ENCODE assay signal across 8 cellular contexts in the genomic region with DNA sequence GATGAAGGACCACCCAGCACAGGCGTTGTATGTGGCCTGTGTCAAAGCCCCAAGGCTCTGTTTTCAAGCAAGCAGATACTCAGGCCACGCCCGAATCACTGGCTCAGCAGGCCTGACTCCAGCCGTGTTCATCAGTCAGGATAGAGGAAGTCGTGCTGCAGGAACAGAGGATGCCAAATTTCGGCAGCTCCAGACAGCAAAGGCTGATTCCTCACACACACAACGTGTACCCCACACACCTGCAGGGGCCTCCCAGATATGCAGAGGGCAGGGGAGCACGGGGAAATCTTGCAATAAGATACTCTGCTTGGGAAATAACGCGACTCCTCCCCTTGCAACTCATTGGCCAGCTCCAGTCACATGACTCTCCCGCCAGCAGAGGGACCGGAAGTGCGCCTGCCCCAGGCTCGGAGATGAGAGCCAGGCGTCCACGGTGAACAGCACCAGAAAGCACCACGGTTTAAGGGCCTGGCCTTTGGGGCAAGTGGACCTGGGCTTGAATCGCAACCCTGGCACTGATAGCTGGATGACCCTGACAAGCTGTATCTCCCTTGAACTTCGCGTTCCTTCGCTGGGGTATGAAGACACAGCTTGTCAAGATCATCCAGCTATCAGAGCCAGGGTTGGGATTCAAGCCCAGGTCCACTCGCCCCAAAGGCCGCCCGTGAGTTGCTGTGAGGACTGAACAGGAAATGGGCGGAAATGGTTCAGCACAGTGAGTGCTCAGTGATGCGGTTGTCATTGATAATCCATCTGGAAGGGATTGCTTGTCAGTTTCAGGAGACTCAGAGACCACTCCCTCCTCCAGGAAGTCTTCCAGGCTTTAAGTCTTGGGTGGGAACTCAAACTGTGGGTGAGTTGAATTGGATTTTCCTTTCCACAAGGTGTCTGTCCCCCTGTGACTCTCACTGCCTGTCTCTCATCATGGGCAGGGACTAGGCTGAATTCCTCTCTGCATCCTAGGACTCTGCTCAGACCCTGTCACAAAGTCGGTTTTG.
A peak's percentile ranks its signal among the peaks of the same experiment; 100 is the strongest.
DNase-seq lines count a peak whose midpoint lies in the region; ATAC-seq, FAIRE-seq and TF ChIP-seq lines count a peak whose summit lies in the region.

No MANE protein-coding gene starts in this region.

- H3K4me3 ChIP-seq in CD8-positive, alpha-beta T cell (ENCODE audit: low read depth, low read length) = no peak overlapping the region
- H3K4me3 ChIP-seq in bronchial epithelial cell (ENCODE audit: low read depth, low read length) (no peak overlapping the region), liver (ENCODE audit: low read depth in 1 of 3, low read length in 3 of 3) (no peak overlapping the region), hepatocyte (no peak overlapping the region)

- H3K79me2 ChIP-seq in hepatocyte = no peaks in the 10 kb centered on the region

- TF ChIP-seq RAD21 in liver (IDR thresholded peaks at IDR 0.05) = peak in 1 of 2 donors; percentile 21

- no peak overlapping the region for H2AFZ ChIP-seq in hepatocyte

- no peak for ATAC-seq in CD8-positive, alpha-beta T cell
- no peak for ATAC-seq in HG03045 (IDR thresholded peaks at IDR 0.05; ENCODE audit: unreplicated experiment)

- no peaks in the 10 kb centered on the region for H3K9me3 Mint-ChIP-seq in CD8-positive, alpha-beta T cell

- CTCF ChIA-PET in CD8-positive, alpha-beta T cell (lab: Charles Lee) = no interaction called here

- no peak overlapping the region for H3K4me2 ChIP-seq in hepatocyte

- peak; percentile 28 for FAIRE-seq in bronchial epithelial cell (lab: Jason Lieb, UNC)

- no peak overlapping the region for H3K27ac ChIP-seq in CD8-positive, alpha-beta T cell (ENCODE audit: low read depth, low read length)
- H3K27ac ChIP-seq in liver (ENCODE audit: low read depth in 1 of 2, low read length in 2 of 2) (peak overlapping the region; percentile 1 to 38), hepatocyte (no peak overlapping the region)

- H3K4me3 Mint-ChIP-seq in CD8-positive, alpha-beta T cell = peak overlapping the region; percentile 56

- H4K20me1 ChIP-seq in hepatocyte (ENCODE audit: insufficient read depth, poor library complexity, severe bottlenecking) = no peaks in the 10 kb centered on the region

- 78% methylated on average over 27 of the region's 27 CpGs for WGBS in liver
- WGBS in hepatocyte (ENCODE audit: low lambda C conversion rate, missing lambda C conversion rate) = 87% methylated on average over 27 of the region's 27 CpGs

- no peaks in the 10 kb centered on the region for H3K27me3 ChIP-seq in CD8-positive, alpha-beta T cell (ENCODE audit: insufficient read depth, low read length)
- H3K27me3 ChIP-seq in bronchial epithelial cell (ENCODE audit: control insufficient read depth, insufficient read depth, low read length) = no peaks in the 10 kb centered on the region
- H3K27me3 ChIP-seq in liver (ENCODE audit: control insufficient read depth in 4 of 4, insufficient read depth in 4 of 4, low read length in 3 of 4) = no peaks in the 10 kb centered on the region
- no peaks in the 10 kb centered on the region for H3K27me3 ChIP-seq in hepatocyte

- no peak for TF ChIP-seq CTCF in CD8-positive, alpha-beta T cell (IDR thresholded peaks at IDR 0.05)
- TF ChIP-seq CTCF in bronchial epithelial cell (IDR thresholded peaks at IDR 0.05; ENCODE audit: insufficient read depth, low read length, severe bottlenecking) (no peak), liver (IDR thresholded peaks at IDR 0.05; ENCODE audit: low read depth, low read length, missing input control) (no peak), hepatocyte (IDR thresholded peaks at IDR 0.05; ENCODE audit: poor library complexity) (no peak)

- H3K9me2 ChIP-seq in hepatocyte (replicated peaks; ENCODE audit: insufficient read depth) = no peaks in the 10 kb centered on the region

- no peaks in the 10 kb centered on the region for H3K9me3 ChIP-seq in CD8-positive, alpha-beta T cell (ENCODE audit: low read length)
- H3K9me3 ChIP-seq in liver (ENCODE audit: control insufficient read depth in 4 of 4, low read length in 3 of 4) = no peaks in the 10 kb centered on the region
- peaks cover under 1% of the 10 kb centered on the region for H3K9me3 ChIP-seq in hepatocyte (ENCODE audit: low read depth)

- intact Hi-C loops in CD8-positive, alpha-beta T cell (cut with DNase I, micrococcal nuclease) = no loop called here

- no peaks in the 10 kb centered on the region for H3K4me1 ChIP-seq in CD8-positive, alpha-beta T cell (ENCODE audit: insufficient read depth, low read length)
- H3K4me1 ChIP-seq in liver (ENCODE audit: control insufficient read depth in 4 of 4, insufficient read depth in 4 of 4, low read length in 3 of 4) = peaks cover 0 to 4% (median 0%) of the 10 kb centered on the region in 4 donors
- no peaks in the 10 kb centered on the region for H3K4me1 ChIP-seq in hepatocyte (ENCODE audit: insufficient read depth)

- no peaks in the 10 kb centered on the region for H3K36me3 Mint-ChIP-seq in CD8-positive, alpha-beta T cell

- no peak overlapping the region for H3K9ac ChIP-seq in liver (ENCODE audit: low read depth in 1 of 2, low read length in 2 of 2)

- H3K4me1 Mint-ChIP-seq in CD8-positive, alpha-beta T cell (ENCODE audit: low read depth) = no peaks in the 10 kb centered on the region

- H3K36me3 ChIP-seq in CD8-positive, alpha-beta T cell (ENCODE audit: insufficient read depth, low read length) = no peaks in the 10 kb centered on the region
- no peaks in the 10 kb centered on the region for H3K36me3 ChIP-seq in bronchial epithelial cell (ENCODE audit: control insufficient read depth, insufficient read depth, low read length)
- no peaks in the 10 kb centered on the region for H3K36me3 ChIP-seq in liver (ENCODE audit: control insufficient read depth in 4 of 4, insufficient read depth in 3 of 4, low read depth in 1 of 4, low read length in 3 of 4)
- H3K36me3 ChIP-seq in hepatocyte (replicated peaks; ENCODE audit: insufficient read depth, low read depth) = no peaks in the 10 kb centered on the region

- no peaks in the 10 kb centered on the region for H3K27me3 Mint-ChIP-seq in CD8-positive, alpha-beta T cell (ENCODE audit: low read depth)

- no peak for DNase-seq in CD8-positive, alpha-beta T cell
- DNase-seq in NCI-H2171 (lab: John Stamatoyannopoulos, UW) (peak; percentile 82), bronchial epithelial cell (ENCODE audit: low read depth) (no peak), hepatocyte (ENCODE audit: low spot score) (no peak), GOT3 (lab: John Stamatoyannopoulos, UW) (no peak), NAMALWA (ENCODE audit: low spot score) (no peak)

- POLR2A ChIA-PET in CD8-positive, alpha-beta T cell (lab: Charles Lee) = no interaction called here

- H3K27ac Mint-ChIP-seq in CD8-positive, alpha-beta T cell = no peak overlapping the region

TF ChIP-seq in liver, 16 proteins besides CTCF, POLR2A, EP300 and RAD21:
- TF ChIP-seq HNF4G (IDR thresholded peaks at IDR 0.05) (no peak), NR2F2 (IDR thresholded peaks at IDR 0.05) (peak; percentile 27)

Comparison
In these comparisons a context has a peak if more than half of its experiments do, and no peak if none do; other contexts are left out.
1. H3K27ac ChIP-seq: peak in liver (2 of 2); none in CD8-positive, alpha-beta T cell (single experiment) and hepatocyte (single experiment).